In the genomic region with DNA sequence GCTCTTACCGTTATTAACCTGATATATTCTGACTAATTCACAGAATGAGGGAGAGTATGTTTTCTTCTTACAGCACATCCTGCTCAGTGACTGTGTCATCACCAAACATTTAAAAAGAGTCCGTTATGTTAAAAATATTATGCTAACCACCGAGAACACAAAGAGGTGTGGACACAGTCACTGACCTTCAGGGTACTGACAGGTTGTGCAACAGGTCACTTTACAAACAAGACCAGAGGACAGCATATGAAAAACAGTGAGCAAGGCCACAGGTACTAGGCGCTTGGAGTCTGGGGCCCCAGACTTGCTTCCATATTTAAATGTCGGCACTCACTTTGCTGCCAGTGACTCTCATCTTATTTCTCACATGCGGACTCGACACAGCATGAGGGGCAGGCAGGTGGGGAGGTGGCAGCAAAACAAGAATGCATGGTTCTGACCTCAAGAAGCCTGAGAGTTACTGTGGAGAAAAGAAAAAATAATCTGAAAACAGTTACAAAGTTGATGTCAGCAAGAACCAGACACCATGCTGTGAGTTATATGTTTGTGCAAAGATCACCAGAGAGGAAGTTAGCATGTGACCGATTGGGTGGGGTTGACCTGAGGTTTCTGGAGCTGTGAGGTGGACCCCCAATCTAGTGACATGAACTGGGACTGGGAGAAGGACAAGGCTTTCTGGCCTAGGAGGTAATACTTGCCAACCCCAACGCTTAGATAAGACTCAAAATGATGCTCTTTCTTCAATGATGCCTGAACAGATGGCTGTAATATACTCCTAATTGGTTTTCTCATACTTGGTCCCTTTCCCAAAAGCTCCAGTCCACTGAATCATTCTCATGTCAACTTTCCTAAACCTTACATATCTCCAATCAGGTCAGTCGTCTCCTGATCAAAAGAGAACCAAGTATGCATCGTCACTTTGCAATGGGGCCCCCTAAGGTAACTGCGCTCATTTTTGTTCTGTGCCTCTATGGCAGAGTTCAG, we compare ENCODE assay signal across 11 cellular contexts.
DNase-seq lines count a peak whose midpoint lies in the region; ATAC-seq and TF ChIP-seq lines count a peak whose summit lies in the region.
"Had no signal": no experiment of that assay in that cellular context is flagged by ENCODE, and none has a peak within 500 bp of the region (broad histone marks: within the 10 kb centered on the region; RNA-seq: fewer than 3 reads in every experiment).

No MANE protein-coding gene starts in this region.

- H3K4me2 ChIP-seq in OCI-LY7 (ENCODE audit: low read length): no peak overlapping the region

- H3K9me3 ChIP-seq in subcutaneous abdominal adipose tissue (ENCODE audit: control insufficient read depth in 5 of 5, low read length in 5 of 5) (no peaks in the 10 kb centered on the region), OCI-LY7 (ENCODE audit: low read length) (no peaks in the 10 kb centered on the region)

- H3K4me1 ChIP-seq in subcutaneous abdominal adipose tissue (ENCODE audit: control insufficient read depth in 5 of 5, insufficient read depth in 5 of 5, low read length in 5 of 5): peaks cover 6 to 24% (median 15%) of the 10 kb centered on the region in 5 donors
- no peaks in the 10 kb centered on the region for H3K4me1 ChIP-seq in OCI-LY7 (ENCODE audit: insufficient read depth, low read length, poor library complexity, severe bottlenecking)

- H3K27me3 ChIP-seq in subcutaneous abdominal adipose tissue (ENCODE audit: control insufficient read depth in 5 of 5, insufficient read depth in 4 of 5, low read length in 5 of 5): no peaks in the 10 kb centered on the region

- ATAC-seq in activated T-cell treated with anti-CD3 and anti-CD28 coated beads, Interleukin-2, amount 50 U/mL, for 72 hours (replicated peaks in 1 of 2): no peak
- ATAC-seq in GM21717 (IDR thresholded peaks at IDR 0.05; ENCODE audit: unreplicated experiment): no peak
- ATAC-seq in GM18870 (IDR thresholded peaks at IDR 0.05; ENCODE audit: unreplicated experiment): no peak

- CTCF ChIA-PET in OCI-LY7 (lab: Charles Lee; ENCODE audit: unreplicated experiment): interaction anchor here (0.9 kb wide), 1 partner anchor 11 kb away, joined by 3 read pairs; no protein-coding TSS in a partner anchor

- H3K4me3 ChIP-seq in subcutaneous abdominal adipose tissue (ENCODE audit: low read depth in 1 of 5, low read length in 5 of 5) (no peak overlapping the region), OCI-LY7 (ENCODE audit: low read depth, low read length, poor library complexity, severe bottlenecking) (no peak overlapping the region)

- no peak for TF ChIP-seq CTCF in OCI-LY7 (conservative IDR thresholded peaks at IDR 0.05; ENCODE audit: low read length)

- H3K36me3 ChIP-seq in subcutaneous abdominal adipose tissue (ENCODE audit: control insufficient read depth in 5 of 5, insufficient read depth in 5 of 5, low read length in 5 of 5) (peaks cover 0 to 8% (median 0%) of the 10 kb centered on the region in 5 donors), OCI-LY7 (ENCODE audit: insufficient read depth, low read length) (no peaks in the 10 kb centered on the region)

- H3K4me1 Mint-ChIP-seq in activated T-cell treated with anti-CD3 and anti-CD28 coated beads, Interleukin-2, amount 50 U/mL, for 72 hours (ENCODE audit: low read depth): peaks cover 75% of the 10 kb centered on the region

- H3K9me3 Mint-ChIP-seq in activated T-cell treated with anti-CD3 and anti-CD28 coated beads, Interleukin-2, amount 50 U/mL, for 72 hours: no peaks in the 10 kb centered on the region

- H3K79me2 ChIP-seq in OCI-LY7 (ENCODE audit: insufficient read depth, low read depth, low read length): no peaks in the 10 kb centered on the region

- POLR2A ChIA-PET in OCI-LY7 (lab: Charles Lee): no interaction called here

- BruUV-seq in OCI-LY7 (replicated peaks; lab: Mats Ljungman, UMichigan): no TSS peak

- peak overlapping the region; percentile 18 for H3K27ac Mint-ChIP-seq in activated T-cell treated with anti-CD3 and anti-CD28 coated beads, Interleukin-2, amount 50 U/mL, for 72 hours
- H3K27ac Mint-ChIP-seq: H9 had no signal

- H3K9ac ChIP-seq in subcutaneous abdominal adipose tissue (ENCODE audit: low read length in 5 of 5): no peak overlapping the region

- no peaks in the 10 kb centered on the region for H3K27me3 Mint-ChIP-seq in activated T-cell treated with anti-CD3 and anti-CD28 coated beads, Interleukin-2, amount 50 U/mL, for 72 hours (ENCODE audit: low read depth)

- peaks cover 0 to 5% of the 10 kb centered on the region in 2 donors for H3K36me3 Mint-ChIP-seq in activated T-cell treated with anti-CD3 and anti-CD28 coated beads, Interleukin-2, amount 50 U/mL, for 72 hours (ENCODE audit: insufficient read depth in 2 of 2)

- no peak for DNase-seq in activated T-cell treated with anti-CD3 and anti-CD28 coated beads, Interleukin-2, amount 50 U/mL, for 72 hours
- DNase-seq in activated T-cell treated with anti-CD3 and anti-CD28 coated beads, Interleukin-2, amount 50 U/mL, for 1 hour: no peak
- DNase-seq in NCI-H1694 treated with DMSO at 0.1 percent for 48 hours (lab: John Stamatoyannopoulos, UW) (peak; percentile 56), fibroblast of peridontal ligament (ENCODE audit: extremely low read depth) (peak; percentile 83), OCI-LY7 (ENCODE audit: low spot score) (no peak)
- DNase-seq: H9, NCI-H226, WERI-Rb-1 had no signal

- no peak overlapping the region for H2AFZ ChIP-seq in OCI-LY7 (ENCODE audit: low read length)

- no peaks in the 10 kb centered on the region for H4K20me1 ChIP-seq in OCI-LY7 (ENCODE audit: insufficient read depth, low read length)

- intact Hi-C loops in OCI-LY7 (cut with micrococcal nuclease; ENCODE audit: unreplicated experiment): no loop called here

- no peaks in the 10 kb centered on the region for H3K9me2 ChIP-seq in OCI-LY7 (ENCODE audit: insufficient read depth, low read length)

- H3K4me3 Mint-ChIP-seq in activated T-cell treated with anti-CD3 and anti-CD28 coated beads, Interleukin-2, amount 50 U/mL, for 72 hours: peak overlapping the region in 1 of 2 donors; percentile 56
- H3K4me3 Mint-ChIP-seq: H9 had no signal

- H3K27ac ChIP-seq in subcutaneous abdominal adipose tissue (ENCODE audit: low read depth, low read length) (peak overlapping the region; percentile 24), OCI-LY7 (ENCODE audit: low read depth, low read length, poor library complexity, severe bottlenecking) (no peak overlapping the region)
- H3K27ac ChIP-seq: WERI-Rb-1 had no signal

Comparison
In these comparisons a context has a peak if more than half of its experiments do, and no peak if none do; other contexts are left out.
1. DNase-seq: peak in NCI-H1694 treated with DMSO at 0.1 percent for 48 hours (single experiment) and fibroblast of peridontal ligament (single experiment); none in activated T-cell treated with anti-CD3 and anti-CD28 coated beads, Interleukin-2, amount 50 U/mL, for 72 hours (0 of 2), activated T-cell treated with anti-CD3 and anti-CD28 coated beads, Interleukin-2, amount 50 U/mL, for 1 hour (single experiment) and OCI-LY7 (single experiment).